Comparison of ENCODE assay signal across 28 cellular contexts in genomic region chr12:125099407-125099779, GRCh38.
"Had no signal": no experiment of that assay in that cellular context is flagged by ENCODE, and none has a peak within 500 bp of the region (broad histone marks: within the 10 kb centered on the region; RNA-seq: fewer than 3 reads in every experiment).

No MANE protein-coding gene starts in this region.

- H3K27me3 ChIP-seq: breast epithelium, MG63, SJSA1 had no signal

- H3K27me3 Mint-ChIP-seq: activated CD4-positive, alpha-beta memory T cell treated with anti-CD3 and anti-CD28 coated beads for 36 hours; activated naive CD4-positive, alpha-beta T cell treated with anti-CD3 and anti-CD28 coated beads, Interleukin-2, amount 10 ng/mL, durations not matched to agents 7 days and 5 days; activated naive CD8-positive, alpha-beta T cell treated with anti-CD3 and anti-CD28 coated beads for 36 hours had no signal

- H3K36me3 ChIP-seq: breast epithelium, MG63 had no signal

- H3K27ac Mint-ChIP-seq: activated CD4-positive, alpha-beta memory T cell treated with anti-CD3 and anti-CD28 coated beads for 36 hours; activated naive CD4-positive, alpha-beta T cell treated with anti-CD3 and anti-CD28 coated beads, Interleukin-2, amount 10 ng/mL, durations not matched to agents 7 days and 5 days; activated naive CD8-positive, alpha-beta T cell treated with anti-CD3 and anti-CD28 coated beads for 36 hours; activated T-cell treated with anti-CD3 and anti-CD28 coated beads, Interleukin-2, amount 50 U/mL, for 72 hours; activated T-helper 2 cell treated with anti-CD3 and anti-CD28 coated beads, Interferon-gamma antibody, Interleukin-2, Interleukin-4, amounts not matched to agents 10 μg/mL and 5 μg/mL and 100 μg/mL, durations not matched to agents 14 hours and 24 hours and 36 hours had no signal

- H3K4me3 Mint-ChIP-seq: activated CD4-positive, alpha-beta memory T cell treated with anti-CD3 and anti-CD28 coated beads for 36 hours; activated naive CD4-positive, alpha-beta T cell treated with anti-CD3 and anti-CD28 coated beads, Interleukin-2, amount 10 ng/mL, durations not matched to agents 7 days and 5 days; activated naive CD8-positive, alpha-beta T cell treated with anti-CD3 and anti-CD28 coated beads for 36 hours; activated T-cell treated with anti-CD3 and anti-CD28 coated beads, Interleukin-2, amount 50 U/mL, for 72 hours had no signal

- H3K4me1 ChIP-seq: breast epithelium, SJSA1 had no signal

- H3K4me3 ChIP-seq: breast epithelium, MG63, SJSA1 had no signal

- DNase-seq: activated CD4-positive, alpha-beta memory T cell treated with anti-CD3 and anti-CD28 coated beads for 36 hours; activated CD4-positive, alpha-beta T cell treated with anti-CD3 and anti-CD28 coated beads for 48 hours; activated CD4-positive, CD25-positive, alpha-beta regulatory T cell treated with anti-CD3 and anti-CD28 coated beads, Interleukin-2, amount 50 U/mL, for 72 hours; activated CD8-positive, alpha-beta memory T cell treated with anti-CD3 and anti-CD28 coated beads, Interleukin-2, amount 50 U/mL, for 4 hours; activated gamma-delta T cell treated with Interleukin-2 at 50 U/mL for 16 hours; activated naive CD4-positive, alpha-beta T cell treated with anti-CD3 and anti-CD28 coated beads, Interleukin-2, amount 10 ng/mL, durations not matched to agents 7 days and 5 days; activated naive CD8-positive, alpha-beta T cell treated with anti-CD3 and anti-CD28 coated beads for 36 hours; activated T-cell treated with anti-CD3 and anti-CD28 coated beads, Interleukin-2, amount 50 U/mL, for 72 hours; aorta; MG63; MV-4-11; NCI-H1092 treated with DMSO at 0.1 percent for 48 hours; NCI-H1417 treated with DMSO at 0.1 percent for 48 hours; NCI-H1694; NCI-H2029; NCI-H2107; NCI-H510A treated with DMSO at 0.1 percent for 48 hours; NCI-H69; NK-92 treated with Interleukin-12 subunit alpha and Interleukin-12 subunit beta, amount 100 ng/mL, for 24 hours; OCI-M1; Right ventricle myocardium superior; RPMI8226; SW 1271 had no signal

- H3K27ac ChIP-seq: breast epithelium, SJSA1 had no signal

- ATAC-seq: activated T-cell treated with anti-CD3 and anti-CD28 coated beads, Interleukin-2, amount 50 U/mL, for 72 hours; Panc1; SK-N-SH treated with all-trans-retinoic acid at 6 μM for 48 hours had no signal

- H3K9me3 ChIP-seq: breast epithelium, MG63, SJSA1 had no signal
